ENCODE assay signal across 8 cellular contexts in the genomic region with DNA sequence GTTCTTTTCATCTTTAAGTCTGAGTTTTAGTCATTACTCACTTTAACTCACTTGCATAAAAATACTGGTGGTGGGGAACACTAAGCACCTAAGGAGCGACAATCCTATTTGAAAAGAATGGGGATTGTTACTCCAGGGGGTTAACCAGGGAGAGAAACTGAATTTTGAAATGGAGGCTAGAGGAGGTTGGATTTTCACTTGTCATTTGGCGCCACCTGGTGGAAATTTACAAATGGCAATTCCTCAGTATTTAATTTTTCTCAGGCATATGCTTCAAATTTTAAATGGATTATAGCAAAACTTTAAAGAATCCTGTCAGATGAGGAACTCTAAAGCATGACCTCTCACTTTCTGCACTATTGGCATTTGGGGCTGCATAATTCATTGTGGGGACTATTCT. TPM values are rescaled to one million over a fixed set of nuclear protein-coding genes. Genes with fewer than 3 reads are reported as not detected.
DNase-seq lines count a peak whose midpoint lies in the region; ATAC-seq, FAIRE-seq and TF ChIP-seq lines count a peak whose summit lies in the region.

No MANE protein-coding gene starts in this region.

- no peak overlapping the region for H3K27ac ChIP-seq in H1 (ENCODE audit: low read depth, low read length)
- peak overlapping the region in 1 of 4 donors; percentile 19 for H3K27ac ChIP-seq in upper lobe of left lung

- H3K36me3 ChIP-seq in H1 (ENCODE audit: control insufficient read depth in 2 of 4, insufficient read depth in 4 of 4, low read length in 3 of 4) (no peaks in the 10 kb centered on the region), upper lobe of left lung (no peaks in the 10 kb centered on the region)

- H3K4me2 ChIP-seq in H1 (ENCODE audit: insufficient read depth in 1 of 2, low read depth in 2 of 2, low read length in 2 of 2): peak overlapping the region in 1 of 2 experiments; percentile 13; a peak in 1 of 4 replicates

- H3K4me1 ChIP-seq in H1 (replicated peaks in 1 of 4; ENCODE audit: control insufficient read depth in 3 of 4, insufficient read depth in 4 of 4, low read length in 3 of 4) (peaks cover 0 to 5% (median 3%) of the 10 kb centered on the region in 4 experiments; a peak in 4 of 7 replicates), upper lobe of left lung (peaks cover 0 to 43% (median 11%) of the 10 kb centered on the region in 4 donors)

- TF ChIP-seq EP300 in H1 (IDR thresholded peaks at IDR 0.05; ENCODE audit: borderline replicate concordance in 1 of 2, low read depth in 2 of 2, low read length in 2 of 2) (no peak), upper lobe of left lung (IDR thresholded peaks at IDR 0.05) (no peak)

- no peak for TF ChIP-seq POLR2A in GM12891 (IDR thresholded peaks at IDR 0.05; ENCODE audit: low read depth, low read length)
- TF ChIP-seq POLR2A in H1 (IDR thresholded peaks at IDR 0.05; ENCODE audit: control extremely low read depth in 1 of 2, low read depth in 2 of 2, low read length in 2 of 2): no peak
- TF ChIP-seq POLR2A in upper lobe of left lung (IDR thresholded peaks at IDR 0.05): no peak

- no peak overlapping the region for H2BK120ac ChIP-seq in H1 (replicated peaks; ENCODE audit: low read depth, low read length)

- H3K14ac ChIP-seq in H1 (ENCODE audit: insufficient read length): no peak overlapping the region

- DNase-seq in 8988T (peak; percentile 40), GM12891 (ENCODE audit: insufficient read length, low spot score) (no peak), NCI-H446 (lab: John Stamatoyannopoulos, UW) (peak; percentile 37 to 41), H1 (ENCODE audit: low read depth in 1 of 2, low spot score in 2 of 2) (no peak), upper lobe of left lung (no peak)
- DNase-seq in activated CD8-positive, alpha-beta T cell treated with anti-CD3 and anti-CD28 coated beads for 36 hours: peak; percentile 65

- WGBS in H1 (ENCODE audit: extremely low coverage in 1 of 2, insufficient coverage in 1 of 2, insufficient read length in 1 of 2, insufficient replicate concordance in 2 of 2, low coverage in 1 of 2, low lambda C conversion rate in 2 of 2, missing lambda C conversion rate in 1 of 2), 2 experiments: 0% methylated on average over 2 of the region's 2 CpGs; no CpG with 5 or more reads in 1 of the 2 experiments
- 0% methylated on average over 2 of the region's 2 CpGs for WGBS in upper lobe of left lung, 2 donors

- intact Hi-C loops in activated CD8-positive, alpha-beta T cell treated with anti-CD3 and anti-CD28 coated beads for 36 hours (cut with micrococcal nuclease): loop anchor here (5.0 kb wide), 4 partner anchors 135 to 525 kb away; a partner anchor contains a TSS

- no peak overlapping the region for H3K4ac ChIP-seq in H1 (replicated peaks; ENCODE audit: insufficient read length, low read depth, low read length)

- FAIRE-seq in GM12891 (lab: Jason Lieb, UNC) (peak; percentile 70), H1 (lab: Jason Lieb, UNC) (peak; percentile 96)

- no peak overlapping the region for H2BK5ac ChIP-seq in H1 (ENCODE audit: low read depth, low read length)

- no peak overlapping the region for H3K9ac ChIP-seq in H1 (replicated peaks in 1 of 4; ENCODE audit: extremely low read depth in 1 of 4, low read depth in 3 of 4, low read length in 3 of 4)

- no peaks in the 10 kb centered on the region for H3K9me3 Mint-ChIP-seq in activated CD8-positive, alpha-beta T cell treated with anti-CD3 and anti-CD28 coated beads for 36 hours
- peaks cover 4% of the 10 kb centered on the region for H3K9me3 Mint-ChIP-seq in nephron

- no peak overlapping the region for H3K56ac ChIP-seq in H1 (replicated peaks; ENCODE audit: insufficient read length, low read depth, low read length)

- TF ChIP-seq CTCF in activated CD8-positive, alpha-beta T cell treated with anti-CD3 and anti-CD28 coated beads for 36 hours (IDR thresholded peaks at IDR 0.05): peak; percentile 60
- TF ChIP-seq CTCF in H1 (IDR thresholded peaks at IDR 0.05; ENCODE audit: control extremely low read depth in 1 of 3, insufficient read depth in 1 of 3, low read depth in 1 of 3, low read length in 3 of 3): peak in 2 of 3 experiments; percentile 34 to 37; a peak in 2 of 4 replicates
- TF ChIP-seq CTCF in nephron (IDR thresholded peaks at IDR 0.05; ENCODE audit: unreplicated experiment in 3 of 3): peak; percentile 56 to 75 (median 65)
- peak; percentile 57 to 80 (median 68) for TF ChIP-seq CTCF in upper lobe of left lung (IDR thresholded peaks at IDR 0.05)

- no peaks in the 10 kb centered on the region for H3K27me3 ChIP-seq in H1 (replicated peaks in 1 of 4; ENCODE audit: control insufficient read depth in 3 of 4, extremely low read depth in 1 of 4, insufficient read depth in 3 of 4, low read length in 3 of 4)
- H3K27me3 ChIP-seq in upper lobe of left lung: no peaks in the 10 kb centered on the region

- ATAC-seq in activated CD8-positive, alpha-beta T cell treated with anti-CD3 and anti-CD28 coated beads for 36 hours: no peak
- ATAC-seq in upper lobe of left lung (ENCODE audit: low FRiP score in 2 of 2) (peak in 1 of 2 donors; percentile 37), GM18517 (IDR thresholded peaks at IDR 0.05; ENCODE audit: unreplicated experiment) (no peak)

- no peaks in the 10 kb centered on the region; the same call in 1 of the 2 replicates for H3K23me2 ChIP-seq in H1 (ENCODE audit: low read depth, low read length)

- H3K9me3 ChIP-seq in H1 (ENCODE audit: insufficient read depth in 2 of 2, low read depth in 1 of 2, low read length in 1 of 2) (no peaks in the 10 kb centered on the region), upper lobe of left lung (no peaks in the 10 kb centered on the region)

- no peak overlapping the region for H3K4me3 Mint-ChIP-seq in activated CD8-positive, alpha-beta T cell treated with anti-CD3 and anti-CD28 coated beads for 36 hours
- H3K4me3 Mint-ChIP-seq in nephron: peak overlapping the region in 2 of 3 experiments; percentile 20 to 54

- no peak overlapping the region for H2BK20ac ChIP-seq in H1 (ENCODE audit: low read length)

- no peak overlapping the region for H2AK5ac ChIP-seq in H1 (ENCODE audit: low read depth, low read length)

- no peak overlapping the region for H2BK12ac ChIP-seq in H1 (ENCODE audit: low read depth, low read length)

- CTCF ChIA-PET in activated CD8-positive, alpha-beta T cell treated with anti-CD3 and anti-CD28 coated beads for 36 hours (lab: Charles Lee): interaction anchor here (0.5 to 2.8 kb wide), 16 partner anchors 17 to 528 kb away, joined by 3 to 17 read pairs (median 4); a partner anchor contains a TSS
- CTCF ChIA-PET in H1 (lab: Charles Lee; ENCODE audit: partially characterized antibody): interaction anchor here (0.7 to 1.6 kb wide), 16 partner anchors 101 to 526 kb away, joined by 3 to 7 read pairs (median 3); a partner anchor contains a TSS

- no peak overlapping the region for H4K8ac ChIP-seq in H1 (ENCODE audit: extremely low read depth, insufficient read depth, low read length)

- H4K91ac ChIP-seq in H1 (replicated peaks; ENCODE audit: insufficient read length, low read length): no peak overlapping the region

- H3K27me3 Mint-ChIP-seq in activated CD8-positive, alpha-beta T cell treated with anti-CD3 and anti-CD28 coated beads for 36 hours: peaks cover 3% of the 10 kb centered on the region
- H3K27me3 Mint-ChIP-seq in nephron (ENCODE audit: low read depth): no peaks in the 10 kb centered on the region

- H2AFZ ChIP-seq in H1 (ENCODE audit: low read length): no peak overlapping the region

- H3K18ac ChIP-seq in H1 (ENCODE audit: extremely low read depth, low read length): no peak overlapping the region

- no peak overlapping the region for H3K23ac ChIP-seq in H1 (ENCODE audit: insufficient read length)

- H3K4me3 ChIP-seq in H1 (ENCODE audit: extremely low read depth in 1 of 4, insufficient read depth in 2 of 4, low read depth in 3 of 4, low read length in 4 of 4): no peak overlapping the region
- H3K4me3 ChIP-seq in upper lobe of left lung: no peak overlapping the region

- peak overlapping the region; percentile 55 for H3K27ac Mint-ChIP-seq in activated CD8-positive, alpha-beta T cell treated with anti-CD3 and anti-CD28 coated beads for 36 hours
- peak overlapping the region in 2 of 3 experiments; percentile 39 to 68 for H3K27ac Mint-ChIP-seq in nephron

- H4K5ac ChIP-seq in H1 (ENCODE audit: insufficient read length, low read depth, low read length): no peak overlapping the region

- H3K4me1 Mint-ChIP-seq in activated CD8-positive, alpha-beta T cell treated with anti-CD3 and anti-CD28 coated beads for 36 hours (ENCODE audit: low read depth): peaks cover 14% of the 10 kb centered on the region
- H3K4me1 Mint-ChIP-seq in nephron: peaks cover 9% of the 10 kb centered on the region

- no peaks in the 10 kb centered on the region for H4K20me1 ChIP-seq in H1 (replicated peaks in 1 of 2; ENCODE audit: control insufficient read depth in 1 of 2, insufficient read depth in 2 of 2, low read length in 2 of 2)

- H3K79me1 ChIP-seq in H1 (ENCODE audit: low read depth, low read length): no peaks in the 10 kb centered on the region

- peak; percentile 78 to 82 for TF ChIP-seq RAD21 in H1 (IDR thresholded peaks at IDR 0.05 in 1 of 2, conservative IDR thresholded peaks at IDR 0.05 in 1 of 2; ENCODE audit: low read depth in 2 of 2, low read length in 2 of 2)

- H3K36me3 Mint-ChIP-seq in activated CD8-positive, alpha-beta T cell treated with anti-CD3 and anti-CD28 coated beads for 36 hours (ENCODE audit: low read depth): no peaks in the 10 kb centered on the region
- H3K36me3 Mint-ChIP-seq in nephron (ENCODE audit: low read depth): no peaks in the 10 kb centered on the region

- H2BK15ac ChIP-seq in H1 (ENCODE audit: low read length): no peak overlapping the region

- peaks cover 0 to 9% of the 10 kb centered on the region in 2 experiments; a peak in 2 of 4 replicates for H3K79me2 ChIP-seq in H1 (ENCODE audit: control insufficient read depth in 1 of 2, insufficient read depth in 2 of 2, low read length in 2 of 2)

- POLR2A ChIA-PET in activated CD8-positive, alpha-beta T cell treated with anti-CD3 and anti-CD28 coated beads for 36 hours (lab: Charles Lee): no interaction called here
- POLR2A ChIA-PET in H1 (lab: Charles Lee; ENCODE audit: partially characterized antibody): interaction anchor here (0.6 kb wide), 1 partner anchor 1739 kb away, joined by 3 read pairs; no protein-coding TSS in a partner anchor

TF ChIP-seq in H1, 55 proteins besides CTCF, POLR2A, EP300 and RAD21 (continues in another document):
- no peak for TF ChIP-seq CBX5 (IDR thresholded peaks at IDR 0.05; ENCODE audit: low read depth, low read length)

RNA-seq across cellular contexts. Expression of a gene that starts 2.7 kb away (rescaled TPM):
- 18.6 TPM for polyA plus RNA-seq in GM12891 (2012; ENCODE audit: low read depth, missing spikeins)
- 10 to 100 TPM; 14.7 to 15.5 TPM for total RNA-seq in activated CD8-positive, alpha-beta T cell treated with anti-CD3 and anti-CD28 coated beads for 36 hours
- total RNA-seq in H1 (2021; fragmentation: NEBNext Ultra II Directional; extraction: Animal tissue kit (Norgen Biotek cat#: 25700)): 18.2 and 19.9 TPM in 2 replicates
- 28.9 and 31.4 TPM in 2 replicates for polyA plus RNA-seq in H1 (2011; rRNA removed)
- 39.5 TPM for polyA plus RNA-seq in H1 (2011; cell fraction: cytosol; rRNA removed)
- 32.5 TPM for polyA plus RNA-seq in H1 (2011; cell fraction: nucleus; rRNA removed)
- polyA plus RNA-seq in H1 (2012, experiment 1 of 2): 20.8 to 24.7 TPM (median 24.0 TPM) in 4 replicates
- polyA plus RNA-seq in H1 (2012, experiment 2 of 2): 19.9 TPM
- polyA plus RNA-seq in H1 (2013, experiment 1 of 2): 14.2 TPM
- polyA plus RNA-seq in H1 (2013, experiment 2 of 2): 13.2 TPM
- 44.5 and 44.7 TPM in 2 replicates for polyA minus RNA-seq in H1 (2011; rRNA and poly(A)+ RNA removed)
- polyA minus RNA-seq in H1 (2011; cell fraction: cytosol; rRNA and poly(A)+ RNA removed): 13.7 TPM
- 22.4 TPM for polyA minus RNA-seq in H1 (2011; cell fraction: nucleus; rRNA and poly(A)+ RNA removed)
- total RNA-seq in upper lobe of left lung: 10 to 100 TPM; 12.5 to 52.4 (median 26.3) TPM

Comparison
In these comparisons a context has a peak if more than half of its experiments do, and no peak if none do; other contexts are left out.
1. DNase-seq: peak in 8988T (single experiment), NCI-H446 (2 of 2) and activated CD8-positive, alpha-beta T cell treated with anti-CD3 and anti-CD28 coated beads for 36 hours (single experiment); none in GM12891 (single experiment), H1 (0 of 2) and upper lobe of left lung (0 of 2).
2. Peak in every context shown above with its lines, with median percentiles within 50 percentile points of each other: CTCF ChIP-seq.